ENCODE assay signal across 8 cellular contexts in genomic region chr18:35042389-35043066, GRCh38. TPM values are rescaled to one million over a fixed set of nuclear protein-coding genes. Genes with fewer than 3 reads are reported as not detected.
A peak's percentile ranks its signal among the peaks of the same experiment; 100 is the strongest.
DNase-seq lines count a peak whose midpoint lies in the region; ATAC-seq, FAIRE-seq and TF ChIP-seq lines count a peak whose summit lies in the region.

No MANE protein-coding gene starts in this region.

- H3K27me3 ChIP-seq in AG04450 (ENCODE audit: control insufficient read depth, insufficient read depth, low read length) (no peaks in the 10 kb centered on the region), hepatocyte (no peaks in the 10 kb centered on the region)

- POLR2A ChIA-PET in AG04450 (lab: Yijun Ruan, JAX) = interaction anchor here (0.8 to 3.4 kb wide), 3 partner anchors 8 to 304 kb away, joined by 3 to 21 read pairs (median 7); no protein-coding TSS in a partner anchor
- POLR2A ChIA-PET in activated CD8-positive, alpha-beta T cell treated with anti-CD3 and anti-CD28 coated beads for 36 hours (lab: Charles Lee) = interaction anchor here (0.9 to 2.7 kb wide), 6 partner anchors 8 to 313 kb away, joined by 3 to 27 read pairs (median 4); no protein-coding TSS in a partner anchor

- H3K27ac Mint-ChIP-seq in activated CD8-positive, alpha-beta T cell treated with anti-CD3 and anti-CD28 coated beads for 36 hours = peak overlapping the region; percentile 98
- peak overlapping the region; percentile 94 for H3K27ac Mint-ChIP-seq in stimulated activated naive B cell treated with anti-CD40 and anti-IgM and Interleukin-4, amounts not matched to agents 10 μg/mL and 1 μg/mL and 100 μg/mL, for 72 hours

- H3K79me2 ChIP-seq in hepatocyte = peaks cover 48% of the 10 kb centered on the region

- H3K27ac ChIP-seq in AG04450 (ENCODE audit: low read depth, low read length) (no peak overlapping the region), hepatocyte (no peak overlapping the region)

- H3K4me3 ChIP-seq in AG04450 (ENCODE audit: low read depth, low read length) (peak overlapping the region; percentile 99), hepatocyte (peak overlapping the region; percentile 96)

- no peaks in the 10 kb centered on the region for H3K27me3 Mint-ChIP-seq in activated CD8-positive, alpha-beta T cell treated with anti-CD3 and anti-CD28 coated beads for 36 hours
- no peaks in the 10 kb centered on the region for H3K27me3 Mint-ChIP-seq in stimulated activated naive B cell treated with anti-CD40 and anti-IgM and Interleukin-4, amounts not matched to agents 10 μg/mL and 1 μg/mL and 100 μg/mL, for 72 hours

- H3K36me3 Mint-ChIP-seq in activated CD8-positive, alpha-beta T cell treated with anti-CD3 and anti-CD28 coated beads for 36 hours (ENCODE audit: low read depth) = peaks cover 10% of the 10 kb centered on the region
- H3K36me3 Mint-ChIP-seq in stimulated activated naive B cell treated with anti-CD40 and anti-IgM and Interleukin-4, amounts not matched to agents 10 μg/mL and 1 μg/mL and 100 μg/mL, for 72 hours = peaks cover 0 to 6% of the 10 kb centered on the region in 2 donors

- peak overlapping the region; percentile 85 for H3K4me3 Mint-ChIP-seq in activated CD8-positive, alpha-beta T cell treated with anti-CD3 and anti-CD28 coated beads for 36 hours
- peak overlapping the region; percentile 94 to 95 for H3K4me3 Mint-ChIP-seq in stimulated activated naive B cell treated with anti-CD40 and anti-IgM and Interleukin-4, amounts not matched to agents 10 μg/mL and 1 μg/mL and 100 μg/mL, for 72 hours

- CTCF ChIA-PET in AG04450 (lab: Charles Lee) = interaction anchor here (1.0 to 1.2 kb wide), 2 partner anchors 10 to 101 kb away, joined by 3 to 6 read pairs; no protein-coding TSS in a partner anchor
- CTCF ChIA-PET in activated CD8-positive, alpha-beta T cell treated with anti-CD3 and anti-CD28 coated beads for 36 hours (lab: Charles Lee) = interaction anchor here (1.0 to 3.7 kb wide), 5 partner anchors 14 to 344 kb away, joined by 3 to 69 read pairs (median 3); no protein-coding TSS in a partner anchor

- H3K4me1 Mint-ChIP-seq in activated CD8-positive, alpha-beta T cell treated with anti-CD3 and anti-CD28 coated beads for 36 hours (ENCODE audit: low read depth) = peaks cover 67% of the 10 kb centered on the region
- peaks cover 51 to 73% of the 10 kb centered on the region in 2 donors for H3K4me1 Mint-ChIP-seq in stimulated activated naive B cell treated with anti-CD40 and anti-IgM and Interleukin-4, amounts not matched to agents 10 μg/mL and 1 μg/mL and 100 μg/mL, for 72 hours

- 44% methylated on average over 5 of the region's 5 CpGs for WGBS in hepatocyte (ENCODE audit: low lambda C conversion rate, missing lambda C conversion rate)

- peak overlapping the region; percentile 91 for H3K4me2 ChIP-seq in hepatocyte

- no peaks in the 10 kb centered on the region for H4K20me1 ChIP-seq in hepatocyte (ENCODE audit: insufficient read depth, poor library complexity, severe bottlenecking)

- peaks cover 15% of the 10 kb centered on the region for H3K4me1 ChIP-seq in hepatocyte (ENCODE audit: insufficient read depth)

- no peak for FAIRE-seq in urothelium cell line (lab: Jason Lieb, UNC)

- H3K36me3 ChIP-seq in hepatocyte (replicated peaks; ENCODE audit: insufficient read depth, low read depth) = no peaks in the 10 kb centered on the region

- H3K9me3 Mint-ChIP-seq in activated CD8-positive, alpha-beta T cell treated with anti-CD3 and anti-CD28 coated beads for 36 hours = no peaks in the 10 kb centered on the region
- no peaks in the 10 kb centered on the region for H3K9me3 Mint-ChIP-seq in stimulated activated naive B cell treated with anti-CD40 and anti-IgM and Interleukin-4, amounts not matched to agents 10 μg/mL and 1 μg/mL and 100 μg/mL, for 72 hours

- ATAC-seq in GM21447 (IDR thresholded peaks at IDR 0.05; ENCODE audit: unreplicated experiment) = peak; percentile 17
- ATAC-seq in activated CD8-positive, alpha-beta T cell treated with anti-CD3 and anti-CD28 coated beads for 36 hours = peak; percentile 48
- peak; percentile 13 to 18 for ATAC-seq in stimulated activated naive B cell treated with anti-CD40 and anti-IgM and Interleukin-4, amounts not matched to agents 10 μg/mL and 1 μg/mL and 100 μg/mL, for 72 hours (replicated peaks)

- H3K9me3 ChIP-seq in AG04450 (ENCODE audit: control insufficient read depth, insufficient read depth, low read length) (no peaks in the 10 kb centered on the region), hepatocyte (ENCODE audit: low read depth) (no peaks in the 10 kb centered on the region)

- TF ChIP-seq CTCF in AG04450 (IDR thresholded peaks at IDR 0.05; ENCODE audit: low read depth, low read length) (no peak), hepatocyte (IDR thresholded peaks at IDR 0.05; ENCODE audit: poor library complexity) (no peak)
- TF ChIP-seq CTCF in activated CD8-positive, alpha-beta T cell treated with anti-CD3 and anti-CD28 coated beads for 36 hours (IDR thresholded peaks at IDR 0.05) = no peak

- H2AFZ ChIP-seq in hepatocyte = peak overlapping the region; percentile 80

- intact Hi-C loops in activated CD8-positive, alpha-beta T cell treated with anti-CD3 and anti-CD28 coated beads for 36 hours (cut with micrococcal nuclease) = loop anchor here (5.0 to 10.0 kb wide), 3 partner anchors 65 to 302 kb away; partner anchors contain the start of gene ZNF24

- H3K9me2 ChIP-seq in hepatocyte (replicated peaks; ENCODE audit: insufficient read depth) = no peaks in the 10 kb centered on the region

- DNase-seq in AG04450 (ENCODE audit: low read depth, low spot score) (no peak), hepatocyte (ENCODE audit: low spot score) (no peak), urothelium cell line (ENCODE audit: low spot score) (no peak), NK-92 (lab: John Stamatoyannopoulos, UW; ENCODE audit: unreplicated experiment) (no peak)
- no peak for DNase-seq in activated CD8-positive, alpha-beta T cell treated with anti-CD3 and anti-CD28 coated beads for 36 hours
- DNase-seq in stimulated activated naive B cell treated with anti-CD40 and anti-IgM and Interleukin-4, amounts not matched to agents 10 μg/mL and 1 μg/mL and 100 μg/mL, for 72 hours = no peak
- DNase-seq in stimulated activated CD4-positive, alpha-beta T cell treated with anti-CD3 and anti-CD28 coated beads, Interleukin-15, amount 100 ng/mL, for 24 hours = no peak

RNA-seq across cellular contexts. Expression of gene MAPRE2, which starts 1.3 kb away (rescaled TPM):
- 41.1 and 48.8 TPM in 2 replicates for polyA plus RNA-seq in AG04450 (2011; rRNA removed)
- 39.1 and 56.4 TPM in 2 replicates for polyA minus RNA-seq in AG04450 (2011; rRNA and poly(A)+ RNA removed)
- total RNA-seq in activated CD8-positive, alpha-beta T cell treated with anti-CD3 and anti-CD28 coated beads for 36 hours = 10 to 100 TPM; 70.7 to 72.7 TPM
- total RNA-seq in hepatocyte = 27.6 and 28.2 TPM in 2 replicates
- polyA plus RNA-seq in hepatocyte = 19.1 and 21.1 TPM in 2 replicates
